Comparison of ENCODE assay signal across 9 cellular contexts in genomic region chr10:121595806-121596667, GRCh38. TPM values are rescaled to one million over a fixed set of nuclear protein-coding genes. Genes with fewer than 3 reads are reported as not detected.
DNase-seq lines count a peak whose midpoint lies in the region; ATAC-seq and TF ChIP-seq lines count a peak whose summit lies in the region.
"Had no signal": no experiment of that assay in that cellular context is flagged by ENCODE, and none has a peak within 500 bp of the region (broad histone marks: within the 10 kb centered on the region; RNA-seq: fewer than 3 reads in every experiment).

No MANE protein-coding gene starts in this region.

- H3K27me3 Mint-ChIP-seq in WTC11 (ENCODE audit: low read depth) = peaks cover under 1% of the 10 kb centered on the region; the same call in 1 of the 2 replicates
- H3K27me3 Mint-ChIP-seq in glutamatergic neuron (ENCODE audit: unreplicated experiment) = peaks cover 3% of the 10 kb centered on the region
- H3K27me3 Mint-ChIP-seq in neural crest cell (ENCODE audit: low read depth) = peaks cover 49% of the 10 kb centered on the region
- peaks cover 40 to 59% of the 10 kb centered on the region in 2 donors for H3K27me3 Mint-ChIP-seq in natural killer cell treated with Interleukin-12 subunit alpha and Interleukin-12 subunit beta and Interleukin-15 and Interleukin-18, amount 100 ng/mL, for 72 hours

- H3K4me3 Mint-ChIP-seq in WTC11 (peak overlapping the region; percentile 99), glutamatergic neuron (ENCODE audit: unreplicated experiment) (peak overlapping the region; percentile 96), neural crest cell (peak overlapping the region; percentile 91)
- no peak overlapping the region for H3K4me3 Mint-ChIP-seq in natural killer cell treated with Interleukin-12 subunit alpha and Interleukin-12 subunit beta and Interleukin-15 and Interleukin-18, amount 100 ng/mL, for 72 hours

- CTCF ChIA-PET in AG04449 (lab: Yijun Ruan, JAX) = interaction anchor here (2.9 kb wide), 1 partner anchor 12 kb away, joined by 12 read pairs; no protein-coding TSS in a partner anchor
- CTCF ChIA-PET in WTC11 (lab: Charles Lee) = interaction anchor here (0.7 to 1.5 kb wide), 12 partner anchors 10 to 80 kb away, joined by 3 to 15 read pairs (median 3); no protein-coding TSS in a partner anchor

- H3K27ac Mint-ChIP-seq in WTC11 (peak overlapping the region; percentile 100), glutamatergic neuron (ENCODE audit: unreplicated experiment) (no peak overlapping the region), neural crest cell (ENCODE audit: unreplicated experiment) (peak overlapping the region; percentile 88)
- H3K27ac Mint-ChIP-seq in natural killer cell treated with Interleukin-12 subunit alpha and Interleukin-12 subunit beta and Interleukin-15 and Interleukin-18, amount 100 ng/mL, for 72 hours = no peak overlapping the region

- H3K9me3 Mint-ChIP-seq in WTC11 (no peaks in the 10 kb centered on the region), glutamatergic neuron (ENCODE audit: unreplicated experiment) (peaks cover 6% of the 10 kb centered on the region), neural crest cell (no peaks in the 10 kb centered on the region)
- H3K9me3 Mint-ChIP-seq in natural killer cell treated with Interleukin-12 subunit alpha and Interleukin-12 subunit beta and Interleukin-15 and Interleukin-18, amount 100 ng/mL, for 72 hours = no peaks in the 10 kb centered on the region

- DNase-seq in AG04449 (ENCODE audit: low read depth, low spot score) (no peak), WTC11 (ENCODE audit: low spot score) (peak; percentile 53), glutamatergic neuron (peak; percentile 41), neural crest cell (ENCODE audit: low read depth, low spot score) (no peak), A172 (ENCODE audit: low spot score) (no peak), cerebellum (ENCODE audit: low spot score) (no peak)
- no peak for DNase-seq in natural killer cell treated with Interleukin-12 subunit alpha and Interleukin-12 subunit beta and Interleukin-15 and Interleukin-18, amount 100 ng/mL, for 72 hours (ENCODE audit: low spot score)
- DNase-seq: NCI-H446 had no signal

- H3K4me3 ChIP-seq in AG04449 (ENCODE audit: low read depth, low read length) = peak overlapping the region; percentile 54

- POLR2A ChIA-PET in AG04449 (lab: Yijun Ruan, JAX) = no interaction called here
- POLR2A ChIA-PET in WTC11 (lab: Charles Lee) = interaction anchor here (0.9 to 1.2 kb wide), 4 partner anchors 10 to 85 kb away, joined by 3 to 17 read pairs (median 4); no protein-coding TSS in a partner anchor

- TF ChIP-seq CTCF in AG04449 (IDR thresholded peaks at IDR 0.05; ENCODE audit: insufficient read depth, low read length, missing control alignments) = no peak
- TF ChIP-seq CTCF in WTC11 (IDR thresholded peaks at IDR 0.05) = no peak
- no peak for TF ChIP-seq CTCF in glutamatergic neuron (IDR thresholded peaks at IDR 0.05; ENCODE audit: partially characterized antibody, unreplicated experiment)
- no peak for TF ChIP-seq CTCF in neural crest cell (conservative IDR thresholded peaks at IDR 0.05)

- ATAC-seq in WTC11 (peak; percentile 16), HG03442 (IDR thresholded peaks at IDR 0.05; ENCODE audit: unreplicated experiment) (no peak)
- ATAC-seq in natural killer cell treated with Interleukin-12 subunit alpha and Interleukin-12 subunit beta and Interleukin-15 and Interleukin-18, amount 100 ng/mL, for 72 hours = no peak

- H3K36me3 Mint-ChIP-seq in WTC11 (peaks cover 34% of the 10 kb centered on the region), glutamatergic neuron (ENCODE audit: unreplicated experiment) (no peaks in the 10 kb centered on the region), neural crest cell (ENCODE audit: low read depth) (peaks cover 10% of the 10 kb centered on the region)
- H3K36me3 Mint-ChIP-seq in natural killer cell treated with Interleukin-12 subunit alpha and Interleukin-12 subunit beta and Interleukin-15 and Interleukin-18, amount 100 ng/mL, for 72 hours = peaks cover 5% of the 10 kb centered on the region

- H3K4me1 Mint-ChIP-seq in WTC11 (peaks cover 77% of the 10 kb centered on the region), glutamatergic neuron (ENCODE audit: low read depth, unreplicated experiment) (peaks cover 20% of the 10 kb centered on the region), neural crest cell (peaks cover 77% of the 10 kb centered on the region)
- peaks cover 3 to 5% of the 10 kb centered on the region in 2 donors for H3K4me1 Mint-ChIP-seq in natural killer cell treated with Interleukin-12 subunit alpha and Interleukin-12 subunit beta and Interleukin-15 and Interleukin-18, amount 100 ng/mL, for 72 hours (ENCODE audit: low read depth in 2 of 2)

TF ChIP-seq in WTC11, 78 proteins besides CTCF, POLR2A, EP300 and RAD21:
- TF ChIP-seq FOXK1 (CRISPR knock-in tag; IDR thresholded peaks at IDR 0.05) (0 out of 2 replicates have a peak, but pooled peaks have one; percentile 29), NR3C1 (CRISPR knock-in tag; conservative IDR thresholded peaks at IDR 0.05; ENCODE audit: low read depth) (no peak)

RNA-seq across cellular contexts. Expression of gene FGFR2, which starts 2.2 kb away (rescaled TPM):
- total RNA-seq in WTC11 (2021) = 88.6 to 95.0 TPM (median 90.4 TPM) in 3 replicates
- 7.4 TPM for total RNA-seq in glutamatergic neuron (ENCODE audit: unreplicated experiment)
- total RNA-seq in neural crest cell = 55.5 and 58.4 TPM in 2 replicates
- total RNA-seq in A172 (2014; rRNA removed; shearing (Covaris generic)) = 0.19 TPM in 1 of 2 replicates, not detected in the other
- under 1 TPM in 1 of 2 donors, not detected in 1; 0.73 TPM for total RNA-seq in natural killer cell treated with Interleukin-12 subunit alpha and Interleukin-12 subunit beta and Interleukin-15 and Interleukin-18, amount 100 ng/mL, for 72 hours
- 28.7 TPM for total RNA-seq in cerebellum

Comparison
In these comparisons a context has a peak if more than half of its experiments do, and no peak if none do; other contexts are left out.
1. DNase-seq: peak in WTC11 (single experiment) and glutamatergic neuron (single experiment); none in AG04449 (single experiment), neural crest cell (single experiment), A172 (single experiment), natural killer cell treated with Interleukin-12 subunit alpha and Interleukin-12 subunit beta and Interleukin-15 and Interleukin-18, amount 100 ng/mL, for 72 hours (single experiment) and cerebellum (single experiment).
2. H3K27ac Mint-ChIP-seq: peak in WTC11 (single experiment) and neural crest cell (single experiment); none in glutamatergic neuron (single experiment) and natural killer cell treated with Interleukin-12 subunit alpha and Interleukin-12 subunit beta and Interleukin-15 and Interleukin-18, amount 100 ng/mL, for 72 hours (0 of 2).